In genomic region chr17:59129814-59130213, GRCh38 we compare ENCODE assay signal across 3 cellular contexts.
TF ChIP-seq lines count a peak whose summit lies in the region.

No MANE protein-coding gene starts in this region.

TF ChIP-seq in HepG2, 621 proteins besides CTCF, POLR2A, EP300 and RAD21:
- TF ChIP-seq REPIN1 (CRISPR knock-in tag; IDR thresholded peaks at IDR 0.05; ENCODE audit: borderline replicate concordance, low read depth) (no peak), ZNF577 (CRISPR knock-in tag; IDR thresholded peaks at IDR 0.05; ENCODE audit: borderline replicate concordance, low read depth) (no peak), MYNN (CRISPR knock-in tag; IDR thresholded peaks at IDR 0.05; ENCODE audit: low read depth) (no peak), TEAD3 (CRISPR knock-in tag; optimal IDR thresholded peaks at IDR 0.05; ENCODE audit: borderline replicate concordance) (no peak), ZNF773 (CRISPR knock-in tag; IDR thresholded peaks at IDR 0.05; ENCODE audit: borderline replicate concordance) (no peak), HNRNPK (IDR thresholded peaks at IDR 0.05; ENCODE audit: low read depth, low read length, poor library complexity, severe bottlenecking) (peak; percentile 86), ZBTB38 (CRISPR knock-in tag; IDR thresholded peaks at IDR 0.05) (no peak), TMF1 (CRISPR knock-in tag; IDR thresholded peaks at IDR 0.05; ENCODE audit: low read depth) (no peak), PCBP2 (optimal IDR thresholded peaks at IDR 0.05; ENCODE audit: low read depth, low read length, poor library complexity, severe bottlenecking) (peak; percentile 73), ARNT2 (CRISPR knock-in tag; IDR thresholded peaks at IDR 0.05; ENCODE audit: low read depth) (no peak), REST (IDR thresholded peaks at IDR 0.05; ENCODE audit: borderline replicate concordance in 1 of 2, low read depth in 1 of 2, low read length in 2 of 2) (no peak), ZNF549 (CRISPR knock-in tag; IDR thresholded peaks at IDR 0.05) (no peak), IKZF5 (CRISPR knock-in tag; IDR thresholded peaks at IDR 0.05) (no peak), FOXO1 (CRISPR knock-in tag; IDR thresholded peaks at IDR 0.05) (no peak), ZNF737 (CRISPR knock-in tag; IDR thresholded peaks at IDR 0.05; ENCODE audit: borderline replicate concordance) (no peak)
- TF ChIP-seq, protein P1, sequence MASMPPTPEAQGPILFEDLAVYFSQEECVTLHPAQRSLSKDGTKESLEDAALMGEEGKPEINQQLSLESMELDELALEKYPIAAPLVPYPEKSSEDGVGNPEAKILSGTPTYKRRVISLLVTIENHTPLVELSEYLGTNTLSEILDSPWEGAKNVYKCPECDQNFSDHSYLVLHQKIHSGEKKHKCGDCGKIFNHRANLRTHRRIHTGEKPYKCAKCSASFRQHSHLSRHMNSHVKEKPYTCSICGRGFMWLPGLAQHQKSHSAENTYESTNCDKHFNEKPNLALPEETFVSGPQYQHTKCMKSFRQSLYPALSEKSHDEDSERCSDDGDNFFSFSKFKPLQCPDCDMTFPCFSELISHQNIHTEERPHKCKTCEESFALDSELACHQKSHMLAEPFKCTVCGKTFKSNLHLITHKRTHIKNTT (CRISPR knock-in tag; IDR thresholded peaks at IDR 0.05) = no peak

TF ChIP-seq in HEK293, 187 proteins besides CTCF, POLR2A, EP300 and RAD21:
- TF ChIP-seq PRDM10 (tag by site-specific recombination; IDR thresholded peaks at IDR 0.05) = no peak
- no peak for TF ChIP-seq ZNF677 (tag by site-specific recombination; IDR thresholded peaks at IDR 0.05)
- TF ChIP-seq PRDM1 (tag by site-specific recombination; IDR thresholded peaks at IDR 0.05) = peak; percentile 69
- TF ChIP-seq ZNF366 (tag by site-specific recombination; conservative IDR thresholded peaks at IDR 0.05) = peak; percentile 81
- TF ChIP-seq ZBTB20 (tag by site-specific recombination; IDR thresholded peaks at IDR 0.05) = no peak
- TF ChIP-seq ZNF350 (tag by site-specific recombination; IDR thresholded peaks at IDR 0.05) = no peak
- TF ChIP-seq MYNN (tag by site-specific recombination; IDR thresholded peaks at IDR 0.05; ENCODE audit: borderline replicate concordance) = no peak
- no peak for TF ChIP-seq ZNF239 (tag by site-specific recombination; IDR thresholded peaks at IDR 0.05)
- TF ChIP-seq, protein P2, sequence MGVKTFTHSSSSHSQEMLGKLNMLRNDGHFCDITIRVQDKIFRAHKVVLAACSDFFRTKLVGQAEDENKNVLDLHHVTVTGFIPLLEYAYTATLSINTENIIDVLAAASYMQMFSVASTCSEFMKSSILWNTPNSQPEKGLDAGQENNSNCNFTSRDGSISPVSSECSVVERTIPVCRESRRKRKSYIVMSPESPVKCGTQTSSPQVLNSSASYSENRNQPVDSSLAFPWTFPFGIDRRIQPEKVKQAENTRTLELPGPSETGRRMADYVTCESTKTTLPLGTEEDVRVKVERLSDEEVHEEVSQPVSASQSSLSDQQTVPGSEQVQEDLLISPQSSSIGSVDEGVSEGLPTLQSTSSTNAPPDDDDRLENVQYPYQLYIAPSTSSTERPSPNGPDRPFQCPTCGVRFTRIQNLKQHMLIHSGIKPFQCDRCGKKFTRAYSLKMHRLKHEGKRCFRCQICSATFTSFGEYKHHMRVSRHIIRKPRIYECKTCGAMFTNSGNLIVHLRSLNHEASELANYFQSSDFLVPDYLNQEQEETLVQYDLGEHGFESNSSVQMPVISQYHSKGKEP (tag by site-specific recombination; IDR thresholded peaks at IDR 0.05) = no peak

TF ChIP-seq in K562, 482 proteins besides CTCF, POLR2A, EP300 and RAD21:
- TF ChIP-seq ZNF354B (CRISPR knock-in tag; IDR thresholded peaks at IDR 0.05) = no peak
- TF ChIP-seq, protein P3, sequence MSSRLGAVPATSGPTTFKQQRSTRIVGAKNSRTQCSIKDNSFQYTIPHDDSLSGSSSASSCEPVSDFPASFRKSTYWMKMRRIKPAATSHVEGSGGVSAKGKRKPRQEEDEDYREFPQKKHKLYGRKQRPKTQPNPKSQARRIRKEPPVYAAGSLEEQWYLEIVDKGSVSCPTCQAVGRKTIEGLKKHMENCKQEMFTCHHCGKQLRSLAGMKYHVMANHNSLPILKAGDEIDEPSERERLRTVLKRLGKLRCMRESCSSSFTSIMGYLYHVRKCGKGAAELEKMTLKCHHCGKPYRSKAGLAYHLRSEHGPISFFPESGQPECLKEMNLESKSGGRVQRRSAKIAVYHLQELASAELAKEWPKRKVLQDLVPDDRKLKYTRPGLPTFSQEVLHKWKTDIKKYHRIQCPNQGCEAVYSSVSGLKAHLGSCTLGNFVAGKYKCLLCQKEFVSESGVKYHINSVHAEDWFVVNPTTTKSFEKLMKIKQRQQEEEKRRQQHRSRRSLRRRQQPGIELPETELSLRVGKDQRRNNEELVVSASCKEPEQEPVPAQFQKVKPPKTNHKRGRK (tag; IDR thresholded peaks at IDR 0.05) = peak; percentile 60; the same call in 1 of the 2 replicates
TF ChIP-seq in K562: peak in this region for 1.
